1 cellular context compared by ENCODE assay signal in the genomic region with DNA sequence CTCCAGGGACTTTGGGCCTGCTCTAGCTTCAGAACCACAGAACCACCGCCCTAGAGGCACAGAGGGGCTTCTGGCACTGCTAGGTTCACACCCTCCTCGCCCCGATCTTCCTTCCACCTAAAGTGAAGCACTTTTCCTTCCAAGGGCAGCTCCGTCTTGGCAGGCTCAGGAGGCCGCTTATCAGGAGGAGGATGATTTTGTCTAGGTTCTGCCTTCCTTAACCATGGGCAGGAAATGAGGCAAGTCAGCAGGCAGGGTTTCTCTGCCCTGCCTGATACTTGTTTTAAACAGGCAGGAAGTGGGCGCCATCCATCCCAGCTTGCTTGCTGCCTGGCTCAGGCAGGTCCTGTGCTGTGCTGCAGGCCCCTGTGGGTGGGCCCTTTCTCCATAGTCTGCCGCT.
TF ChIP-seq lines count a peak whose summit lies in the region.

No MANE protein-coding gene starts in this region.

TF ChIP-seq in GM12878, 131 proteins besides CTCF, POLR2A, EP300 and RAD21 (continued from another document):
- TF ChIP-seq, protein P1, sequence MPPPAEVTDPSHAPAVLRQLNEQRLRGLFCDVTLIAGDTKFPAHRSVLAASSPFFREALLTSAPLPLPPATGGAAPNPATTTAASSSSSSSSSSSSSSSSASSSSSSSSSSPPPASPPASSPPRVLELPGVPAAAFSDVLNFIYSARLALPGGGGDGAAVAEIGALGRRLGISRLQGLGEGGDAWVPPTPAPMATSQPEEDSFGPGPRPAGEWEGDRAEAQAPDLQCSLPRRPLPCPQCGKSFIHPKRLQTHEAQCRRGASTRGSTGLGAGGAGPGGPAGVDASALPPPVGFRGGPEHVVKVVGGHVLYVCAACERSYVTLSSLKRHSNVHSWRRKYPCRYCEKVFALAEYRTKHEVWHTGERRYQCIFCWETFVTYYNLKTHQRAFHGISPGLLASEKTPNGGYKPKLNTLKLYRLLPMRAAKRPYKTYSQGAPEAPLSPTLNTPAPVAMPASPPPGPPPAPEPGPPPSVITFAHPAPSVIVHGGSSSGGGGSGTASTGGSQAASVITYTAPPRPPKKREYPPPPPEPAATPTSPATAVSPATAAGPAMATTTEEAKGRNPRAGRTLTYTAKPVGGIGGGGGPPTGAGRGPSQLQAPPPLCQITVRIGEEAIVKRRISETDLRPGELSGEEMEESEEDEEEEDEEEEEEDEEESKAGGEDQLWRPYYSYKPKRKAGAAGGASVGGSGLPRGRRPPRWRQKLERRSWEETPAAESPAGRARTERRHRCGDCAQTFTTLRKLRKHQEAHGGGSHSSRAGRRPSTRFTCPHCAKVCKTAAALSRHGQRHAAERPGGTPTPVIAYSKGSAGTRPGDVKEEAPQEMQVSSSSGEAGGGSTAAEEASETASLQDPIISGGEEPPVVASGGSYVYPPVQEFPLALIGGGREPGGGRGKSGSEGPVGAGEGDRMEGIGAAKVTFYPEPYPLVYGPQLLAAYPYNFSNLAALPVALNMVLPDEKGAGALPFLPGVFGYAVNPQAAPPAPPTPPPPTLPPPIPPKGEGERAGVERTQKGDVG (CRISPR knock-in tag; IDR thresholded peaks at IDR 0.05) = no peak
